11 cellular contexts compared by ENCODE assay signal in the genomic region with DNA sequence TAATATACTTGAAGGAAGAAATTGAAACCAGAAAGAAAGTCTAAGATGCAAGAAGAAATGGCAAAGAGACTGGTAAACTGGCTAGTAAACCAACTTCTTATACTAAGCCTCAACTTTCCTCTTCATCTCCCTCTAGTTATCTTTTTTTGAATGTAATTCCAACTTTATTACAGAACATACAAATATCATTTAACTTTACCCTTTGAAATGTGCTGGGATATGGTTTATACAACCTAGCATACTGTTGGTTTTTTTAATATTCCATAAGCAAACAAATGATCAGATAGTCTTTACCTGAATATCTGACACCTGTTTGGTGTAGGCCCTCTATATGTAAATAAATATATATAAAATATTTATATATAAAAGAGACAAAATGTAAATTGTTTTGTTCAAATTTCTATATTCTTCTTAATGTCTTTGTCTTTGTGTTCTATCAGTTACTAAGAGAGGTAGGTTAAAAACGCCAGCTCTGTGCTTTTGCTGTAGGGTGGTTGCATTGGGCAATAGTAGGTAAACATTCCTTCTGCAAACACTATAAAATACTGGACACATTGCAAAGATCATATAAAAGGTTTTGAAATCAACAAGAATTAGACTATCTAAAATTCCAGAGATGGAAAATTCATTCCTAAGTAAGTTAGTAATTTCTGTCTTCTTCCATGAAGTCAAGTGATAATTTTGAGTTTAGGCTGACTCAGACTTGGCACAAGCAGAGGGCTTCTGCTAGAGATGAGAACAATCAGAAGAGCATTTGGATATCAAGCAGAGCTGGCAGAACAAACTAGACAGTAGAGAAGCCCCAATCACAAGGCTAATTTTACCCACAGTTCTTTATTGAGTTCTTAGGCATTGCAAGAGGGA.
DNase-seq lines count a peak whose midpoint lies in the region; ATAC-seq and TF ChIP-seq lines count a peak whose summit lies in the region.
"Had no signal": no experiment of that assay in that cellular context is flagged by ENCODE, and none has a peak within 500 bp of the region (broad histone marks: within the 10 kb centered on the region; RNA-seq: fewer than 3 reads in every experiment).

No MANE protein-coding gene starts in this region.

- peaks cover 13 to 36% (median 19%) of the 10 kb centered on the region in 6 donors for H3K9me3 Mint-ChIP-seq in immature natural killer cell

- DNase-seq in AG09309 (ENCODE audit: low read depth): peak; percentile 85
- peak; percentile 28 for DNase-seq in LHCN-M2 (ENCODE audit: low read depth)
- peak; percentile 66 for DNase-seq in fibroblast of gingiva (ENCODE audit: low read depth)
- DNase-seq in immature natural killer cell: no peak
- no peak for DNase-seq in retina
- no peak for DNase-seq in AML-193 (lab: John Stamatoyannopoulos, UW)
- DNase-seq: activated T-cell treated with anti-CD3 and anti-CD28 coated beads, Interleukin-2, amount 50 U/mL, for 4 hours; NCI-H1694 treated with DMSO at 0.1 percent for 48 hours; WERI-Rb-1 had no signal

- H3K27ac Mint-ChIP-seq in immature natural killer cell: no peak overlapping the region

- no peaks in the 10 kb centered on the region for H3K27me3 ChIP-seq in mucosa of rectum (ENCODE audit: control insufficient read depth in 2 of 2, insufficient read depth in 2 of 2, low read length in 2 of 2)

- H3K4me3 ChIP-seq in AG09309 (ENCODE audit: control insufficient read depth, low read depth, low read length) (no peak overlapping the region), mucosa of rectum (ENCODE audit: low read length in 2 of 2) (no peak overlapping the region)

- H3K36me3 Mint-ChIP-seq in immature natural killer cell: no peaks in the 10 kb centered on the region

- H3K4me1 Mint-ChIP-seq in immature natural killer cell: no peaks in the 10 kb centered on the region

- ATAC-seq in GM18909 (IDR thresholded peaks at IDR 0.05; ENCODE audit: poor library complexity, unreplicated experiment): no peak
- ATAC-seq: activated T-cell treated with anti-CD3 and anti-CD28 coated beads, Interleukin-2, amount 50 U/mL, for 4 hours had no signal

- no peak overlapping the region for H3K4me3 Mint-ChIP-seq in immature natural killer cell
- H3K4me3 Mint-ChIP-seq: activated T-cell treated with anti-CD3 and anti-CD28 coated beads, Interleukin-2, amount 50 U/mL, for 4 hours had no signal

- peaks cover 3 to 5% of the 10 kb centered on the region in 2 donors for H3K4me1 ChIP-seq in mucosa of rectum (ENCODE audit: control insufficient read depth in 2 of 2, insufficient read depth in 2 of 2, low read length in 2 of 2)

- peaks cover 0 to 2% (median 0%) of the 10 kb centered on the region in 3 donors for H3K27me3 Mint-ChIP-seq in immature natural killer cell (ENCODE audit: low read depth in 3 of 3)

- TF ChIP-seq CTCF in AG09309 (IDR thresholded peaks at IDR 0.05; ENCODE audit: control insufficient read depth, insufficient read depth, low read depth, low read length, missing control alignments): no peak

- peak overlapping the region; percentile 44 to 50 for H3K27ac ChIP-seq in mucosa of rectum (ENCODE audit: low read depth in 2 of 2, low read length in 2 of 2)
- H3K27ac ChIP-seq: WERI-Rb-1 had no signal

- no peak overlapping the region for H3K9ac ChIP-seq in mucosa of rectum (ENCODE audit: low read depth in 1 of 2, low read length in 2 of 2)

- no peaks in the 10 kb centered on the region for H3K9me3 ChIP-seq in mucosa of rectum (ENCODE audit: control insufficient read depth in 2 of 2, low read length in 2 of 2)

- H3K36me3 ChIP-seq in mucosa of rectum (ENCODE audit: control insufficient read depth in 2 of 2, insufficient read depth in 2 of 2, low read length in 2 of 2): no peaks in the 10 kb centered on the region
- H3K36me3 ChIP-seq: WERI-Rb-1 had no signal

Comparison
In these comparisons a context has a peak if more than half of its experiments do, and no peak if none do; other contexts are left out.
1. DNase-seq: peak in AG09309 (single experiment), LHCN-M2 (single experiment) and fibroblast of gingiva (single experiment); none in immature natural killer cell (0 of 3), retina (single experiment) and AML-193 (0 of 2).